ENCODE assay signal across 14 cellular contexts in genomic region chr7:90625051-90625450, GRCh38. TPM values are rescaled to one million over a fixed set of nuclear protein-coding genes. Genes with fewer than 3 reads are reported as not detected.
A peak's percentile ranks its signal among the peaks of the same experiment; 100 is the strongest.
DNase-seq lines count a peak whose midpoint lies in the region; ATAC-seq and TF ChIP-seq lines count a peak whose summit lies in the region.
"Had no signal": no experiment of that assay in that cellular context is flagged by ENCODE, and none has a peak within 500 bp of the region (broad histone marks: within the 10 kb centered on the region; RNA-seq: fewer than 3 reads in every experiment).

No MANE protein-coding gene starts in this region.

- ATAC-seq in heart right ventricle (no peak), upper lobe of left lung (ENCODE audit: low FRiP score in 2 of 2) (no peak)
- ATAC-seq: activated naive CD8-positive, alpha-beta T cell treated with anti-CD3 and anti-CD28 coated beads, Interleukin-2, amount 50 U/mL, for 24 hours; gastrocnemius medialis had no signal

- TF ChIP-seq POLR2A in upper lobe of left lung (IDR thresholded peaks at IDR 0.05) (no peak), lower leg skin (IDR thresholded peaks at IDR 0.05) (no peak)

- intact Hi-C loops in heart right ventricle (cut with DNase I), result loop anchor here in 8 of 10 donors (5.0 to 10.0 kb wide), 5 partner anchors 68 to 170 kb away; no protein-coding TSS in a partner anchor
- intact Hi-C loops in lower leg skin (cut with DNase I; ENCODE audit: low total_unique reads), result no loop called here

- H3K4me3 ChIP-seq in cardiac muscle cell, result no peak overlapping the region
- H3K4me3 ChIP-seq in heart right ventricle, result no peak overlapping the region
- H3K4me3 ChIP-seq in astrocyte of the spinal cord (ENCODE audit: low read depth, low read length), result no peak overlapping the region
- H3K4me3 ChIP-seq in upper lobe of left lung, result no peak overlapping the region
- H3K4me3 ChIP-seq in lower leg skin (ENCODE audit: low read depth, poor library complexity, severe bottlenecking), result no peak overlapping the region
- H3K4me3 ChIP-seq: gastrocnemius medialis, suprapubic skin had no signal

- H3K36me3 ChIP-seq in cardiac muscle cell (no peaks in the 10 kb centered on the region), heart right ventricle (no peaks in the 10 kb centered on the region), upper lobe of left lung (no peaks in the 10 kb centered on the region)
- H3K36me3 ChIP-seq: gastrocnemius medialis, neutrophil, suprapubic skin had no signal

- no peak for TF ChIP-seq CTCF in cardiac muscle cell (IDR thresholded peaks at IDR 0.05; ENCODE audit: low read depth, low read length)
- TF ChIP-seq CTCF in heart right ventricle (IDR thresholded peaks at IDR 0.05), result no peak
- TF ChIP-seq CTCF in astrocyte of the spinal cord (IDR thresholded peaks at IDR 0.05; ENCODE audit: low read depth, low read length), result no peak
- TF ChIP-seq CTCF in upper lobe of left lung (IDR thresholded peaks at IDR 0.05), result no peak
- no peak for TF ChIP-seq CTCF in lower leg skin (IDR thresholded peaks at IDR 0.05)

- H3K27me3 ChIP-seq in cardiac muscle cell (no peaks in the 10 kb centered on the region), heart right ventricle (no peaks in the 10 kb centered on the region), upper lobe of left lung (no peaks in the 10 kb centered on the region)
- H3K27me3 ChIP-seq: gastrocnemius medialis, neutrophil, suprapubic skin had no signal

- H3K9me3 ChIP-seq in cardiac muscle cell (ENCODE audit: low read depth) (no peaks in the 10 kb centered on the region), heart right ventricle (no peaks in the 10 kb centered on the region), upper lobe of left lung (no peaks in the 10 kb centered on the region)
- H3K9me3 ChIP-seq: gastrocnemius medialis, neutrophil, suprapubic skin had no signal

- in situ Hi-C loops in astrocyte of the spinal cord (cut with HindIII; ENCODE audit: low sequenced_read_pairs), result no loop called here

- H3K4me1 ChIP-seq in cardiac muscle cell (ENCODE audit: low read depth), result peaks cover 47% of the 10 kb centered on the region
- peaks cover 4 to 60% (median 38%) of the 10 kb centered on the region in 9 donors for H3K4me1 ChIP-seq in heart right ventricle
- peaks cover 33 to 52% (median 45%) of the 10 kb centered on the region in 4 donors for H3K4me1 ChIP-seq in upper lobe of left lung
- H3K4me1 ChIP-seq: suprapubic skin had no signal

- 68 to 72% methylated on average over 5 of the region's 5 CpGs for WGBS in heart right ventricle, 2 donors
- WGBS in upper lobe of left lung, 2 donors, result 72 to 76% methylated on average over 5 of the region's 5 CpGs
- WGBS in lower leg skin, 2 donors, result 81 to 83% methylated on average over 5 of the region's 5 CpGs

- no peak for TF ChIP-seq EP300 in upper lobe of left lung (IDR thresholded peaks at IDR 0.05)

- peak in 1 of 2 donors; percentile 35 for DNase-seq in cardiac muscle cell (ENCODE audit: low read depth in 1 of 2, low spot score in 1 of 2)
- DNase-seq in heart right ventricle, result no peak
- peak; percentile 6 for DNase-seq in astrocyte of the spinal cord (ENCODE audit: low read depth, low spot score)
- peak; percentile 55 for DNase-seq in islet precursor cell
- no peak for DNase-seq in upper lobe of left lung
- no peak for DNase-seq in lower leg skin (ENCODE audit: low spot score in 2 of 2)
- no peak for DNase-seq in NCI-H2107 treated with DMSO at 0.1 percent for 48 hours (lab: John Stamatoyannopoulos, UW; ENCODE audit: unreplicated experiment)
- DNase-seq in mucosa of gallbladder (ENCODE audit: low spot score), result no peak
- DNase-seq: activated CD4-positive, alpha-beta T cell treated with anti-CD3 and anti-CD28 coated beads, Interleukin-2, amount 10 ng/mL, durations not matched to agents 24 days and 14 days; activated naive CD8-positive, alpha-beta T cell treated with anti-CD3 and anti-CD28 coated beads, Interleukin-2, amount 50 U/mL, for 24 hours; activated T-cell treated with anti-CD3 and anti-CD28 coated beads, Interleukin-2, amount 50 U/mL, for 1 hour had no signal

- H3K27ac ChIP-seq in cardiac muscle cell, result peak overlapping the region; percentile 96
- H3K27ac ChIP-seq in heart right ventricle, result peak overlapping the region in 4 of 10 donors; percentile 11 to 42 (median 15)
- H3K27ac ChIP-seq in upper lobe of left lung, result peak overlapping the region; percentile 6 to 55 (median 32)
- H3K27ac ChIP-seq: gastrocnemius medialis, neutrophil, suprapubic skin had no signal

RNA-seq across cellular contexts. Expression of gene CDK14, which starts 28.9 kb away (rescaled TPM):
- total RNA-seq in cardiac muscle cell, result 20.6 and 22.5 TPM in 2 replicates
- polyA plus RNA-seq in cardiac muscle cell, result 23.1 and 27.9 TPM in 2 replicates
- total RNA-seq in heart right ventricle, result 10 to 100 TPM; 12.7 to 36.5 (median 25.5) TPM
- polyA plus RNA-seq in heart right ventricle, result 1 to 10 TPM; 3.9 to 7.7 TPM
- 10 to 100 TPM; 21.7 to 53.4 (median 37.1) TPM for total RNA-seq in upper lobe of left lung
- total RNA-seq in lower leg skin, result 10 to 100 TPM in 1 of 4 donors, 1 to 10 TPM in 3; 1.1 to 12.7 (median 5.8) TPM
- total RNA-seq in mucosa of gallbladder, result 70.3 TPM

Comparison
In these comparisons a context has a peak if more than half of its experiments do, and no peak if none do; other contexts are left out.
1. DNase-seq: peak in astrocyte of the spinal cord (single experiment) and islet precursor cell (single experiment); none in heart right ventricle (0 of 2), upper lobe of left lung (0 of 2), lower leg skin (0 of 2), NCI-H2107 treated with DMSO at 0.1 percent for 48 hours (single experiment) and mucosa of gallbladder (single experiment).